In genomic region chr7:159165352-159165751, GRCh38 we compare ENCODE assay signal across 39 cellular contexts. TPM values are rescaled to one million over a fixed set of nuclear protein-coding genes. Genes with fewer than 3 reads are reported as not detected.
"Had no signal": no experiment of that assay in that cellular context is flagged by ENCODE, and none has a peak within 500 bp of the region (broad histone marks: within the 10 kb centered on the region; RNA-seq: fewer than 3 reads in every experiment).

No MANE protein-coding gene starts in this region.

- H3K27me3 ChIP-seq: MG63 had no signal

- H3K4me3 ChIP-seq: MG63 had no signal

- H3K9me3 ChIP-seq: MG63 had no signal

- DNase-seq: Karpas-422, Kasumi-1, MG63, MM.1S, MV-4-11, NCI-H1048, NCI-H1092, NCI-H1092 treated with DMSO at 0.1 percent for 48 hours, NCI-H1105, NCI-H1105 treated with DMSO at 0.1 percent for 48 hours, NCI-H1417, NCI-H1417 treated with DMSO at 0.1 percent for 48 hours, NCI-H1436, NCI-H1436 treated with DMSO at 0.1 percent for 48 hours, NCI-H146, NCI-H1694, NCI-H1694 treated with DMSO at 0.1 percent for 48 hours, NCI-H187, NCI-H187 treated with DMSO at 0.1 percent for 48 hours, NCI-H1930, NCI-H2029, NCI-H2029 treated with DMSO at 0.1 percent for 48 hours, NCI-H2081, NCI-H2081 treated with DMSO at 0.1 percent for 48 hours, NCI-H2107, NCI-H2171, NCI-H2171 treated with DMSO at 0.1 percent for 48 hours, NCI-H2227 treated with DMSO at 0.1 percent for 48 hours, NCI-H226, NCI-H345, NCI-H446, NCI-H446 treated with DMSO at 0.1 percent for 48 hours, NCI-H510A, NCI-H510A treated with DMSO at 0.1 percent for 48 hours, NCI-H524, NCI-H524 treated with DMSO at 0.1 percent for 48 hours had no signal

- H3K36me3 ChIP-seq: MG63 had no signal

RNA-seq across cellular contexts. Expression of gene VIPR2, which starts 20.7 kb away (rescaled TPM):
- total RNA-seq: LHCN-M2, M059J, MCF 10A had no signal
